In genomic region chr14:77832301-77832700, GRCh38 we compare ENCODE assay signal across 19 cellular contexts. TPM values are rescaled to one million over a fixed set of nuclear protein-coding genes. Genes with fewer than 3 reads are reported as not detected.
A peak's percentile ranks its signal among the peaks of the same experiment; 100 is the strongest.
DNase-seq lines count a peak whose midpoint lies in the region; ATAC-seq and TF ChIP-seq lines count a peak whose summit lies in the region.
"Had no signal": no experiment of that assay in that cellular context is flagged by ENCODE, and none has a peak within 500 bp of the region (broad histone marks: within the 10 kb centered on the region; RNA-seq: fewer than 3 reads in every experiment).

No MANE protein-coding gene starts in this region.

- H3K27me3 Mint-ChIP-seq in stimulated activated memory B cell treated with anti-CD40 and anti-IgM and Interleukin-4, amounts not matched to agents 10 μg/mL and 1 μg/mL and 100 μg/mL, for 72 hours = no peaks in the 10 kb centered on the region
- H3K27me3 Mint-ChIP-seq: CD4-positive, alpha-beta memory T cell had no signal

- H3K9me3 ChIP-seq in right atrium auricular region = no peaks in the 10 kb centered on the region

- no peaks in the 10 kb centered on the region for H3K4me1 Mint-ChIP-seq in stimulated activated memory B cell treated with anti-CD40 and anti-IgM and Interleukin-4, amounts not matched to agents 10 μg/mL and 1 μg/mL and 100 μg/mL, for 72 hours
- H3K4me1 Mint-ChIP-seq: CD4-positive, alpha-beta memory T cell; GM23338; H9 had no signal

- no peak overlapping the region for H3K4me3 Mint-ChIP-seq in stimulated activated memory B cell treated with anti-CD40 and anti-IgM and Interleukin-4, amounts not matched to agents 10 μg/mL and 1 μg/mL and 100 μg/mL, for 72 hours
- H3K4me3 Mint-ChIP-seq: CD4-positive, alpha-beta memory T cell; GM23338; H9; HFFc6 had no signal

- H3K27ac Mint-ChIP-seq in stimulated activated memory B cell treated with anti-CD40 and anti-IgM and Interleukin-4, amounts not matched to agents 10 μg/mL and 1 μg/mL and 100 μg/mL, for 72 hours = no peak overlapping the region
- H3K27ac Mint-ChIP-seq: CD4-positive, alpha-beta memory T cell; GM23338; H9; HFFc6 had no signal

- H3K36me3 Mint-ChIP-seq in stimulated activated memory B cell treated with anti-CD40 and anti-IgM and Interleukin-4, amounts not matched to agents 10 μg/mL and 1 μg/mL and 100 μg/mL, for 72 hours = peaks cover 47% of the 10 kb centered on the region

- intact Hi-C loops in Right ventricle myocardium superior (cut with DNase I) (no loop called here), cardiac septum (cut with DNase I) (no loop called here), left ventricle myocardium superior (cut with micrococcal nuclease) (no loop called here)

- DNase-seq in Right ventricle myocardium superior (no peak), cardiac septum (ENCODE audit: low spot score) (no peak), left ventricle myocardium superior (peak; percentile 30), right atrium auricular region (ENCODE audit: low spot score) (no peak), pons (ENCODE audit: low spot score) (peak; percentile 42)
- no peak for DNase-seq in stimulated activated naive CD4-positive, alpha-beta T cell treated with Interleukin-2 at 50 U/mL for 16 hours (lab: John Stamatoyannopoulos, UW)
- DNase-seq: C1 segment of cervical spinal cord; Calu3; CD4-positive, alpha-beta memory T cell; COR-L47; DMS53; DMS79 treated with DMSO at 0.1 percent for 48 hours; GF-D8; H9; HFFc6 had no signal

- H3K27ac ChIP-seq in right atrium auricular region = no peak overlapping the region
- H3K27ac ChIP-seq: 22Rv1 had no signal

- no peak for TF ChIP-seq CTCF in right atrium auricular region (IDR thresholded peaks at IDR 0.05)

- no peaks in the 10 kb centered on the region for H3K4me1 ChIP-seq in right atrium auricular region

- no peak overlapping the region for H3K4me3 ChIP-seq in right atrium auricular region
- H3K4me3 ChIP-seq: GM23338 had no signal

- H3K36me3 ChIP-seq in right atrium auricular region = peaks cover 9% of the 10 kb centered on the region

- H3K27me3 ChIP-seq in right atrium auricular region = no peaks in the 10 kb centered on the region

- H3K9me3 Mint-ChIP-seq in stimulated activated memory B cell treated with anti-CD40 and anti-IgM and Interleukin-4, amounts not matched to agents 10 μg/mL and 1 μg/mL and 100 μg/mL, for 72 hours = no peaks in the 10 kb centered on the region
- H3K9me3 Mint-ChIP-seq: CD4-positive, alpha-beta memory T cell; GM23338; H9; HFFc6 had no signal

- ATAC-seq in Right ventricle myocardium superior (ENCODE audit: poor library complexity) = peak; percentile 69
- ATAC-seq in left ventricle myocardium superior = peak; percentile 71
- ATAC-seq in stimulated activated memory B cell treated with anti-CD40 and anti-IgM and Interleukin-4, amounts not matched to agents 10 μg/mL and 1 μg/mL and 100 μg/mL, for 72 hours = no peak
- ATAC-seq: GM23338, HCT116 had no signal

RNA-seq across cellular contexts. Expression of gene ADCK1, which starts 32.4 kb away (rescaled TPM):
- total RNA-seq in Right ventricle myocardium superior (8.9 TPM), cardiac septum (7.2 TPM), left ventricle myocardium superior (11.0 TPM), right atrium auricular region (1 to 10 TPM; 5.5 to 8.3 TPM)

Comparison
In these comparisons a context has a peak if more than half of its experiments do, and no peak if none do; other contexts are left out.
1. DNase-seq: peak in left ventricle myocardium superior (single experiment) and pons (single experiment); none in Right ventricle myocardium superior (single experiment), cardiac septum (single experiment), right atrium auricular region (single experiment) and stimulated activated naive CD4-positive, alpha-beta T cell treated with Interleukin-2 at 50 U/mL for 16 hours (single experiment).